Comparison of ENCODE assay signal across 31 cellular contexts in the genomic region with DNA sequence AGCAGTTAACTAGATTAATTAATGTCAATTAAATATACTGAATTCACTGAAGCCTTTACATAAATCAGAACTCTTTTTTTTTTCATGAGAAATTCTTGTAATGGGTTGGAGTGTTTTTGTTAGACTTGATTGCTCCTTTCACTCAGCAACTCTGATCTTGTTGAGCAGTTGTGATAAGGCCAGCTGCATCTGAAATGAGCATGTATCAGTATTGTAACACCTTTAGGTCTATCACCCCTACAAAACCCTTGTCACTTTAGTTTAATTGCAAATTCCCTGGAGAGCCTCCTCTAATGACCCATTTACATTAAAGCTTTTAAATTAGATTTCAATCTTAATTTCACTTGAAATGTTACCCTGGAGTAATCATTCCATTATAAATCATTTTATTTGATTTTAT.
"Had no signal": no experiment of that assay in that cellular context is flagged by ENCODE, and none has a peak within 500 bp of the region (broad histone marks: within the 10 kb centered on the region; RNA-seq: fewer than 3 reads in every experiment).

No MANE protein-coding gene starts in this region.

- ATAC-seq: left colon; left lung; lower lobe of right lung; natural killer cell; psoas muscle; right lobe of liver; stimulated activated memory B cell treated with anti-CD40 and anti-IgM and Interleukin-4, amounts not matched to agents 10 μg/mL and 1 μg/mL and 100 μg/mL, for 72 hours; stimulated activated naive CD8-positive, alpha-beta T cell treated with anti-CD3 and anti-CD28 coated beads, Interleukin-15, amount 100 ng/mL, for 72 hours had no signal

- H3K4me3 Mint-ChIP-seq: immature natural killer cell; mesothelial cell of epicardium; naive B cell; natural killer cell; nephron progenitor cell; neural progenitor cell; stimulated activated memory B cell treated with anti-CD40 and anti-IgM and Interleukin-4, amounts not matched to agents 10 μg/mL and 1 μg/mL and 100 μg/mL, for 72 hours; stimulated activated naive CD8-positive, alpha-beta T cell treated with anti-CD3 and anti-CD28 coated beads, Interleukin-15, amount 100 ng/mL, for 72 hours; type B pancreatic cell had no signal

- H3K4me1 Mint-ChIP-seq: immature natural killer cell; naive B cell; natural killer cell; nephron progenitor cell; neural progenitor cell; stimulated activated memory B cell treated with anti-CD40 and anti-IgM and Interleukin-4, amounts not matched to agents 10 μg/mL and 1 μg/mL and 100 μg/mL, for 72 hours; stimulated activated naive CD8-positive, alpha-beta T cell treated with anti-CD3 and anti-CD28 coated beads, Interleukin-15, amount 100 ng/mL, for 72 hours had no signal

- H3K27ac Mint-ChIP-seq: immature natural killer cell; mesothelial cell of epicardium; naive B cell; natural killer cell; nephron progenitor cell; neural progenitor cell; stimulated activated memory B cell treated with anti-CD40 and anti-IgM and Interleukin-4, amounts not matched to agents 10 μg/mL and 1 μg/mL and 100 μg/mL, for 72 hours; stimulated activated naive CD8-positive, alpha-beta T cell treated with anti-CD3 and anti-CD28 coated beads, Interleukin-15, amount 100 ng/mL, for 72 hours; type B pancreatic cell had no signal

- H3K27me3 ChIP-seq: left lung, neural progenitor cell, neutrophil, right atrium auricular region, right lobe of liver, tibial nerve, vagina had no signal

- H3K4me1 ChIP-seq: left lung, lower lobe of right lung, neural progenitor cell, parathyroid adenoma, psoas muscle, right atrium auricular region, right lobe of liver, tibial nerve, vagina had no signal

- DNase-seq: hypothalamus; immature natural killer cell; kidney; left colon; left lung; lower lobe of right lung; mammary epithelial cell; mesenchymal stem cell; naive B cell; natural killer cell; nephron progenitor cell; occipital lobe; psoas muscle; right lobe of liver; stimulated activated CD4-positive, alpha-beta T cell treated with anti-CD3 and anti-CD28 coated beads, Interleukin-1b, Interleukin-23, amount 100 ng/mL, for 48 hours; stimulated activated CD4-positive, alpha-beta T cell treated with anti-CD3 and anti-CD28 coated beads, Interleukin-2, amount 100 ng/mL, for 48 hours; stimulated activated CD4-positive, alpha-beta T cell treated with anti-CD3 and anti-CD28 coated beads, Interleukin-4, amount 100 ng/mL, for 4 hours; stimulated activated CD8-positive, alpha-beta memory T cell treated with anti-CD3 and anti-CD28 coated beads, Interleukin-4, amount 100 ng/mL, for 48 hours; stimulated activated naive CD4-positive, alpha-beta T cell treated with Interleukin-2 at 50 U/mL for 16 hours; stimulated activated naive CD8-positive, alpha-beta T cell treated with anti-CD3 and anti-CD28 coated beads, Interleukin-15, amount 100 ng/mL, for 72 hours; substantia nigra had no signal

- H3K36me3 ChIP-seq: left lung, lower lobe of right lung, neutrophil, right atrium auricular region, right lobe of liver, tibial nerve, vagina had no signal

- H3K36me3 Mint-ChIP-seq: immature natural killer cell, natural killer cell, neural progenitor cell, type B pancreatic cell had no signal

- H3K9ac ChIP-seq: neural progenitor cell, parathyroid adenoma had no signal

- H3K4me3 ChIP-seq: left lung, lower lobe of right lung, neural progenitor cell, psoas muscle, right atrium auricular region, right lobe of liver, smooth muscle cell, tibial nerve, vagina had no signal

- H3K27ac ChIP-seq: left lung, lower lobe of right lung, neural progenitor cell, neutrophil, parathyroid adenoma, psoas muscle, right atrium auricular region, right lobe of liver, tibial nerve, vagina had no signal

- H3K9me3 ChIP-seq: right lobe of liver had no signal

- H3K27me3 Mint-ChIP-seq: naive B cell; stimulated activated memory B cell treated with anti-CD40 and anti-IgM and Interleukin-4, amounts not matched to agents 10 μg/mL and 1 μg/mL and 100 μg/mL, for 72 hours; stimulated activated naive CD8-positive, alpha-beta T cell treated with anti-CD3 and anti-CD28 coated beads, Interleukin-15, amount 100 ng/mL, for 72 hours; type B pancreatic cell had no signal
